19 cellular contexts compared by ENCODE assay signal in the genomic region with DNA sequence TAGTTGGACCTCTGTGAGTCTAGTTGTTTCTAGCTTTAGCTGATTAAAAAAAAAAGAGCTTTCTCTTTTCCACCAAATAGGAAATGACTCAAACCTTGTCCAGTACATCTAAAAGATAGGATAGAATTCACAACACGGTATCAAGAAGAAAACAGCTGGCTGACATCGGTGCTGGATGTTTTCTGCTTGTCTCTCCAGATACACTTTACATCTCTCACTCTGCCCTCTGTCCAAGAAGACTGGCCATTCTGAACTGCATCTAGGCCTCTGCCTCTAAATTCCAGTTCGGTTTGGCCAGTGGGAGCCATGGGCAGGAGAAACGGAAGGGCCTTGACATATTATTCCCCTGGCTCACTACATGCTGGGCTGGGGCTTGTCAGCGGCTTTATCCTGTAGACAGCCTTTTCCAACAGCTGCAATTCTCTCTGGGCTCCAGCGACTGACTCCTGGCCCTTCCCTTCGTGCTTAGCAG. TPM values are rescaled to one million over a fixed set of nuclear protein-coding genes. Genes with fewer than 3 reads are reported as not detected.
DNase-seq lines count a peak whose midpoint lies in the region; ATAC-seq and TF ChIP-seq lines count a peak whose summit lies in the region.
"Had no signal": no experiment of that assay in that cellular context is flagged by ENCODE, and none has a peak within 500 bp of the region (broad histone marks: within the 10 kb centered on the region; RNA-seq: fewer than 3 reads in every experiment).

No MANE protein-coding gene starts in this region.

- H3K27me3 ChIP-seq in H7 (ENCODE audit: control insufficient read depth, insufficient read depth, low read length) (no peaks in the 10 kb centered on the region), vagina (no peaks in the 10 kb centered on the region)
- H3K27me3 ChIP-seq: esophagus squamous epithelium had no signal

- H3K4me3 ChIP-seq in H7 (ENCODE audit: insufficient read depth, low read depth, low read length), result no peak overlapping the region
- H3K4me3 ChIP-seq in vagina, result no peak overlapping the region
- H3K4me3 ChIP-seq: breast epithelium, esophagus squamous epithelium, pancreas had no signal

- ATAC-seq in GM21515 (IDR thresholded peaks at IDR 0.05; ENCODE audit: unreplicated experiment), result no peak
- ATAC-seq: T-cell had no signal

- DNase-seq in H7 (peak; percentile 52), dermis blood vessel endothelial cell (peak; percentile 72), iris pigment epithelial cell (ENCODE audit: low read depth) (peak; percentile 5), retina (peak; percentile 6), DMS114 treated with DMSO at 0.1 percent for 48 hours (lab: John Stamatoyannopoulos, UW; ENCODE audit: unreplicated experiment) (no peak), vagina (ENCODE audit: extremely low spot score in 2 of 2) (no peak), KBM-7 (no peak)
- DNase-seq: activated CD4-positive, alpha-beta T cell treated with anti-CD3 and anti-CD28 coated beads, Interleukin-2, amount 10 ng/mL, durations not matched to agents 7 days and 5 days; esophagus squamous epithelium; KG1; NCI-H187; pancreas; stimulated activated CD4-positive, alpha-beta T cell treated with anti-CD3 and anti-CD28 coated beads, Interleukin-2, amount 100 ng/mL, for 48 hours; stimulated activated naive CD4-positive, alpha-beta T cell treated with Interleukin-2 at 50 U/mL for 16 hours; T-cell had no signal

- in situ Hi-C loops in KBM-7 (cut with MboI; ENCODE audit: low pct_unique_long_range_greater_than_20kb, low sequenced_read_pairs), result no loop called here

- intact Hi-C loops in vagina (cut with DNase I), result no loop called here

- no peaks in the 10 kb centered on the region for H3K4me1 ChIP-seq in vagina
- H3K4me1 ChIP-seq: breast epithelium, esophagus squamous epithelium, pancreas had no signal

- no peak overlapping the region for H3K27ac ChIP-seq in vagina
- H3K27ac ChIP-seq: pancreas had no signal

- TF ChIP-seq POLR2A in vagina (IDR thresholded peaks at IDR 0.05), result no peak

- no peaks in the 10 kb centered on the region for H3K9me3 ChIP-seq in vagina
- H3K9me3 ChIP-seq: breast epithelium, esophagus squamous epithelium, pancreas had no signal

- no peak for TF ChIP-seq CTCF in vagina (IDR thresholded peaks at IDR 0.05)

- H3K36me3 ChIP-seq in H7 (replicated peaks; ENCODE audit: control insufficient read depth, insufficient read depth, low read length) (no peaks in the 10 kb centered on the region), vagina (no peaks in the 10 kb centered on the region)
- H3K36me3 ChIP-seq: breast epithelium, esophagus squamous epithelium, pancreas had no signal

RNA-seq across cellular contexts. Expression of a gene that starts 57.3 kb away (rescaled TPM):
- total RNA-seq in H7 (2014; rRNA removed; shearing (Covaris generic)), result 1.6 and 2.2 TPM in 2 replicates
- total RNA-seq in dermis blood vessel endothelial cell (2.0 and 2.7 TPM in 2 replicates), vagina (4.4 TPM)
- total RNA-seq: activated T-helper 1 cell treated with anti-CD3 and anti-CD28 coated beads, Interleukin-12 subunit alpha, Interleukin-12 subunit beta, Interleukin-2, Interleukin-4 antibody, amounts not matched to agents 30 ng/mL and 10 ng/mL and 1 ng/mL, durations not matched to agents 14 hours and 24 hours and 36 hours; B cell had no signal

Comparison
In these comparisons a context has a peak if more than half of its experiments do, and no peak if none do; other contexts are left out.
1. DNase-seq: peak in H7 (single experiment), dermis blood vessel endothelial cell (single experiment), iris pigment epithelial cell (single experiment) and retina (single experiment); none in DMS114 treated with DMSO at 0.1 percent for 48 hours (single experiment), vagina (0 of 2) and KBM-7 (single experiment).